ENCODE assay signal across 10 cellular contexts in genomic region chr11:68032003-68032402, GRCh38. TPM values are rescaled to one million over a fixed set of nuclear protein-coding genes. Genes with fewer than 3 reads are reported as not detected.
DNase-seq lines count a peak whose midpoint lies in the region; ATAC-seq and TF ChIP-seq lines count a peak whose summit lies in the region.
"Had no signal": no experiment of that assay in that cellular context is flagged by ENCODE, and none has a peak within 500 bp of the region (broad histone marks: within the 10 kb centered on the region; RNA-seq: fewer than 3 reads in every experiment).

No MANE protein-coding gene starts in this region.

- H3K9me2 ChIP-seq in Loucy (replicated peaks; ENCODE audit: low read depth, low read length) = no peaks in the 10 kb centered on the region

- peaks cover 43% of the 10 kb centered on the region for H3K79me2 ChIP-seq in Loucy (ENCODE audit: insufficient read depth, low read length)

- peak overlapping the region; percentile 98 for H3K4me3 Mint-ChIP-seq in Calu3 (ENCODE audit: low read depth, unreplicated experiment)
- H3K4me3 Mint-ChIP-seq in brain = peak overlapping the region; percentile 90 to 96 (median 93)
- H3K4me3 Mint-ChIP-seq in nephron progenitor cell = peak overlapping the region; percentile 94

- intact Hi-C loops in Calu3 (cut with micrococcal nuclease; ENCODE audit: unreplicated experiment) = loop anchor here (10.0 kb wide), 1 partner anchor 173 kb away; no protein-coding TSS in a partner anchor

- peaks cover 37% of the 10 kb centered on the region for H3K4me1 ChIP-seq in Loucy (ENCODE audit: insufficient read depth, low read length, poor library complexity, severe bottlenecking)

- no TSS peak for BruUV-seq in Calu3 (replicated peaks; lab: Mats Ljungman, UMichigan)

- H3K27me3 Mint-ChIP-seq in Calu3 (ENCODE audit: unreplicated experiment) = no peaks in the 10 kb centered on the region
- peaks cover 5% of the 10 kb centered on the region for H3K27me3 Mint-ChIP-seq in brain
- peaks cover 3% of the 10 kb centered on the region for H3K27me3 Mint-ChIP-seq in nephron progenitor cell (ENCODE audit: low read depth, poor library complexity)

- H3K9me3 Mint-ChIP-seq in Calu3 (ENCODE audit: low read depth, unreplicated experiment) = no peaks in the 10 kb centered on the region
- H3K9me3 Mint-ChIP-seq in brain = peaks cover 0 to 2% (median 0%) of the 10 kb centered on the region in 5 experiments
- H3K9me3 Mint-ChIP-seq in nephron progenitor cell = peaks cover 4% of the 10 kb centered on the region

- H3K9me3 ChIP-seq in Loucy (ENCODE audit: insufficient read depth, low read depth, low read length) (no peaks in the 10 kb centered on the region), WERI-Rb-1 (ENCODE audit: severe bottlenecking) (no peaks in the 10 kb centered on the region)

- peak overlapping the region; percentile 91 for H3K4me2 ChIP-seq in Loucy (ENCODE audit: low read depth, low read length, poor library complexity, severe bottlenecking)

- TF ChIP-seq CTCF in Calu3 (IDR thresholded peaks at IDR 0.05; ENCODE audit: unreplicated experiment) = no peak
- no peak for TF ChIP-seq CTCF in Loucy (conservative IDR thresholded peaks at IDR 0.05; ENCODE audit: low read length)
- no peak for TF ChIP-seq CTCF in brain (conservative IDR thresholded peaks at IDR 0.05)
- TF ChIP-seq CTCF in nephron progenitor cell (IDR thresholded peaks at IDR 0.05) = no peak
- TF ChIP-seq CTCF in WERI-Rb-1 (IDR thresholded peaks at IDR 0.05; ENCODE audit: low read depth, low read length) = no peak

- peaks cover 62% of the 10 kb centered on the region for H3K36me3 Mint-ChIP-seq in Calu3 (ENCODE audit: insufficient read depth, unreplicated experiment)
- H3K36me3 Mint-ChIP-seq in brain = peaks cover 10% of the 10 kb centered on the region
- H3K36me3 Mint-ChIP-seq in nephron progenitor cell (ENCODE audit: low read depth) = peaks cover 20% of the 10 kb centered on the region

- H3K27me3 ChIP-seq in Loucy (ENCODE audit: insufficient read depth, low read length, poor library complexity, severe bottlenecking) = no peaks in the 10 kb centered on the region
- H3K27me3 ChIP-seq in WERI-Rb-1 (ENCODE audit: insufficient read depth, low read depth, severe bottlenecking) = no peaks in the 10 kb centered on the region

- peak overlapping the region; percentile 100 for H3K4me3 ChIP-seq in Loucy (ENCODE audit: low read length, poor library complexity, severe bottlenecking)
- H3K4me3 ChIP-seq in WERI-Rb-1 (ENCODE audit: low read depth, low read length) = no peak overlapping the region

- H3K4me1 Mint-ChIP-seq in Calu3 (ENCODE audit: low read depth, unreplicated experiment) = peaks cover 31% of the 10 kb centered on the region
- H3K4me1 Mint-ChIP-seq in brain = peaks cover 39% of the 10 kb centered on the region
- H3K4me1 Mint-ChIP-seq in nephron progenitor cell = peaks cover 32% of the 10 kb centered on the region

- no peak for ATAC-seq in HG03108 (IDR thresholded peaks at IDR 0.05; ENCODE audit: unreplicated experiment)

- peak overlapping the region; percentile 99 for H3K9ac ChIP-seq in Loucy (ENCODE audit: low read depth, low read length, poor library complexity, severe bottlenecking)

- H3K36me3 ChIP-seq in Loucy (ENCODE audit: insufficient read depth, low read length) (peaks cover 4% of the 10 kb centered on the region; the same call in 1 of the 2 replicates), WERI-Rb-1 (peaks cover 26% of the 10 kb centered on the region)

- DNase-seq in Calu3 (no peak), nephron progenitor cell (no peak), cerebellar cortex (ENCODE audit: low spot score) (no peak), WERI-Rb-1 (no peak), Kasumi-1 (lab: John Stamatoyannopoulos, UW) (no peak)
- DNase-seq: NCI-H1436 treated with DMSO at 0.1 percent for 48 hours, occipital lobe had no signal

- H2AFZ ChIP-seq in Loucy (ENCODE audit: low read length) = no peak overlapping the region

- peaks cover 3% of the 10 kb centered on the region; the same call in 1 of the 2 replicates for H3F3A ChIP-seq in Loucy (ENCODE audit: low read depth)

- CTCF ChIA-PET in Calu3 (lab: Charles Lee) = no interaction called here

- H3K27ac Mint-ChIP-seq in Calu3 (ENCODE audit: unreplicated experiment) (no peak overlapping the region), brain (peak overlapping the region; percentile 85 to 99 (median 97)), nephron progenitor cell (peak overlapping the region; percentile 82)

- H3K27ac ChIP-seq in WERI-Rb-1 = no peak overlapping the region

- H4K20me1 ChIP-seq in Loucy (ENCODE audit: insufficient read depth, low read length, poor library complexity, severe bottlenecking) = peaks cover 8% of the 10 kb centered on the region

RNA-seq across cellular contexts. Expression of gene NDUFS8, which starts 1.5 kb away (rescaled TPM):
- total RNA-seq in Calu3 (2022) = 163 and 166 TPM in 2 replicates
- 339 TPM for polyA plus RNA-seq in brain (ENCODE audit: insufficient read depth, low read depth, low replicate concordance)

RNA-seq across cellular contexts. Expression of gene TCIRG1, which starts 6.8 kb away (rescaled TPM):
- total RNA-seq in Calu3 (2022) = 42.1 and 49.7 TPM in 2 replicates
- 5.0 TPM for polyA plus RNA-seq in brain (ENCODE audit: insufficient read depth, low read depth, low replicate concordance)

RNA-seq across cellular contexts. Expression of gene ALDH3B1, which starts 21.9 kb away (rescaled TPM):
- 41.6 and 68.2 TPM in 2 replicates for total RNA-seq in Calu3 (2022)
- polyA plus RNA-seq in brain (ENCODE audit: insufficient read depth, low read depth, low replicate concordance) = 10.5 TPM

RNA-seq across cellular contexts. Expression of gene UNC93B1, which starts 28.1 kb away (rescaled TPM):
- 71.2 and 92.6 TPM in 2 replicates for total RNA-seq in Calu3 (2022)
- 8.1 TPM for polyA plus RNA-seq in brain (ENCODE audit: insufficient read depth, low read depth, low replicate concordance)
